Comparison of ENCODE assay signal across 26 cellular contexts in the genomic region with DNA sequence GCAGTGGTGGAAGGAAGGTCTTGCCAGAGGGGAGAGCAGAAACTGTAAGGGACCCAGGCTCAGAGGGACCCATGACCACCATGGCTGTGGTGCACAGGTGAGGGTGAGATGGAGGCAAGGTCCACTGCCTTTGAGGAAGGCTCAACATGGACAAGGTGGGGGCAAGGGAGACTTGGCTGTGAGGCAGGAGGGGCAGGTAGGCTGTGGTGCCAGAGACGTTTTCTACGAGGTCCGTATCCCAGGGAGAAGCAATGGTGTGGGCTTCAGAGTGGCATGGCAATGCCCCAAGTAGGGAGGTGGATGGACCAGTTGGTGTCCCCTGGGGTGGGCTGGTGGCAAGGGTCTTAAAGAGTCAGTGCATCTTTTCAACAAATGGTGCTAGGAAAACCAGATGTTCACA. TPM values are rescaled to one million over a fixed set of nuclear protein-coding genes. Genes with fewer than 3 reads are reported as not detected.
"Had no signal": no experiment of that assay in that cellular context is flagged by ENCODE, and none has a peak within 500 bp of the region (broad histone marks: within the 10 kb centered on the region; RNA-seq: fewer than 3 reads in every experiment).

No MANE protein-coding gene starts in this region.

- H3K27ac ChIP-seq: ascending aorta, cardiac muscle cell, esophagus muscularis mucosa, foreskin keratinocyte, left ventricle myocardium inferior, ovary, upper lobe of right lung had no signal

- H3K36me3 ChIP-seq: cardiac muscle cell, left ventricle myocardium inferior, ovary, upper lobe of right lung had no signal

- H3K4me1 ChIP-seq: foreskin keratinocyte had no signal

- H3K9me3 ChIP-seq: ascending aorta, esophagus muscularis mucosa, left ventricle myocardium inferior, ovary, upper lobe of right lung had no signal

- H3K4me3 Mint-ChIP-seq: activated naive CD4-positive, alpha-beta T cell treated with anti-CD3 and anti-CD28 coated beads, Interleukin-2, amount 50 U/mL, for 24 hours; endodermal cell; stimulated activated memory B cell treated with anti-CD40 and anti-IgM and Interleukin-4, amounts not matched to agents 10 μg/mL and 1 μg/mL and 100 μg/mL, for 72 hours; stimulated activated naive CD8-positive, alpha-beta T cell treated with anti-CD3 and anti-CD28 coated beads, Interleukin-15, amount 100 ng/mL, for 72 hours had no signal

- H3K4me3 ChIP-seq: ascending aorta, cardiac muscle cell, esophagus muscularis mucosa, left ventricle myocardium inferior, lung, ovary, upper lobe of right lung had no signal

- H3K27ac Mint-ChIP-seq: activated naive CD4-positive, alpha-beta T cell treated with anti-CD3 and anti-CD28 coated beads, Interleukin-2, amount 50 U/mL, for 24 hours; brain; endodermal cell; nephron; progenitor cell of endocrine pancreas; stimulated activated memory B cell treated with anti-CD40 and anti-IgM and Interleukin-4, amounts not matched to agents 10 μg/mL and 1 μg/mL and 100 μg/mL, for 72 hours; stimulated activated naive CD8-positive, alpha-beta T cell treated with anti-CD3 and anti-CD28 coated beads, Interleukin-15, amount 100 ng/mL, for 72 hours; T-cell had no signal

- H3K27me3 ChIP-seq: ascending aorta, esophagus muscularis mucosa, foreskin keratinocyte, ovary, upper lobe of right lung had no signal

- H3K9me3 Mint-ChIP-seq: activated naive CD4-positive, alpha-beta T cell treated with anti-CD3 and anti-CD28 coated beads, Interleukin-2, amount 50 U/mL, for 24 hours; endodermal cell; stimulated activated memory B cell treated with anti-CD40 and anti-IgM and Interleukin-4, amounts not matched to agents 10 μg/mL and 1 μg/mL and 100 μg/mL, for 72 hours; stimulated activated naive CD8-positive, alpha-beta T cell treated with anti-CD3 and anti-CD28 coated beads, Interleukin-15, amount 100 ng/mL, for 72 hours; T-cell had no signal

- H3K36me3 Mint-ChIP-seq: activated naive CD4-positive, alpha-beta T cell treated with anti-CD3 and anti-CD28 coated beads, Interleukin-2, amount 50 U/mL, for 24 hours; brain had no signal

- DNase-seq: activated CD4-positive, alpha-beta T cell treated with anti-CD3 and anti-CD28 coated beads for 4 hours; activated CD4-positive, alpha-beta T cell treated with anti-CD3 and anti-CD28 coated beads, Interleukin-2, amount 50 U/mL, for 48 hours; activated CD4-positive, CD25-positive, alpha-beta regulatory T cell; activated CD8-positive, alpha-beta memory T cell treated with anti-CD3 and anti-CD28 coated beads for 24 hours; endodermal cell; foreskin keratinocyte; left ventricle myocardium inferior; mesendoderm; ovary; retina; small intestine; stimulated activated CD4-positive, alpha-beta T cell treated with anti-CD3 and anti-CD28 coated beads, Interleukin-4, amount 100 ng/mL, for 24 hours; stimulated activated naive CD8-positive, alpha-beta T cell treated with anti-CD3 and anti-CD28 coated beads, Interleukin-15, amount 100 ng/mL, for 72 hours; substantia nigra; T-cell; upper lobe of right lung had no signal

- ATAC-seq: foreskin keratinocyte; sciatic nerve; stimulated activated memory B cell treated with anti-CD40 and anti-IgM and Interleukin-4, amounts not matched to agents 10 μg/mL and 1 μg/mL and 100 μg/mL, for 72 hours; stimulated activated naive CD8-positive, alpha-beta T cell treated with anti-CD3 and anti-CD28 coated beads, Interleukin-15, amount 100 ng/mL, for 72 hours; T-cell; upper lobe of right lung had no signal

- H3K27me3 Mint-ChIP-seq: activated naive CD4-positive, alpha-beta T cell treated with anti-CD3 and anti-CD28 coated beads, Interleukin-2, amount 50 U/mL, for 24 hours; stimulated activated memory B cell treated with anti-CD40 and anti-IgM and Interleukin-4, amounts not matched to agents 10 μg/mL and 1 μg/mL and 100 μg/mL, for 72 hours; stimulated activated naive CD8-positive, alpha-beta T cell treated with anti-CD3 and anti-CD28 coated beads, Interleukin-15, amount 100 ng/mL, for 72 hours; T-cell had no signal

RNA-seq across cellular contexts. Expression of a gene that starts 22.8 kb away (rescaled TPM):
- total RNA-seq: progenitor cell of endocrine pancreas had no signal
